In genomic region chr6:43274916-43275597, GRCh38 we compare ENCODE assay signal across 1 cellular context.
TF ChIP-seq lines count a peak whose summit lies in the region.

No MANE protein-coding gene starts in this region.

TF ChIP-seq in HepG2, 621 proteins besides CTCF, POLR2A, EP300 and RAD21 (continued from another document and continues in another):
- TF ChIP-seq, protein P1, sequence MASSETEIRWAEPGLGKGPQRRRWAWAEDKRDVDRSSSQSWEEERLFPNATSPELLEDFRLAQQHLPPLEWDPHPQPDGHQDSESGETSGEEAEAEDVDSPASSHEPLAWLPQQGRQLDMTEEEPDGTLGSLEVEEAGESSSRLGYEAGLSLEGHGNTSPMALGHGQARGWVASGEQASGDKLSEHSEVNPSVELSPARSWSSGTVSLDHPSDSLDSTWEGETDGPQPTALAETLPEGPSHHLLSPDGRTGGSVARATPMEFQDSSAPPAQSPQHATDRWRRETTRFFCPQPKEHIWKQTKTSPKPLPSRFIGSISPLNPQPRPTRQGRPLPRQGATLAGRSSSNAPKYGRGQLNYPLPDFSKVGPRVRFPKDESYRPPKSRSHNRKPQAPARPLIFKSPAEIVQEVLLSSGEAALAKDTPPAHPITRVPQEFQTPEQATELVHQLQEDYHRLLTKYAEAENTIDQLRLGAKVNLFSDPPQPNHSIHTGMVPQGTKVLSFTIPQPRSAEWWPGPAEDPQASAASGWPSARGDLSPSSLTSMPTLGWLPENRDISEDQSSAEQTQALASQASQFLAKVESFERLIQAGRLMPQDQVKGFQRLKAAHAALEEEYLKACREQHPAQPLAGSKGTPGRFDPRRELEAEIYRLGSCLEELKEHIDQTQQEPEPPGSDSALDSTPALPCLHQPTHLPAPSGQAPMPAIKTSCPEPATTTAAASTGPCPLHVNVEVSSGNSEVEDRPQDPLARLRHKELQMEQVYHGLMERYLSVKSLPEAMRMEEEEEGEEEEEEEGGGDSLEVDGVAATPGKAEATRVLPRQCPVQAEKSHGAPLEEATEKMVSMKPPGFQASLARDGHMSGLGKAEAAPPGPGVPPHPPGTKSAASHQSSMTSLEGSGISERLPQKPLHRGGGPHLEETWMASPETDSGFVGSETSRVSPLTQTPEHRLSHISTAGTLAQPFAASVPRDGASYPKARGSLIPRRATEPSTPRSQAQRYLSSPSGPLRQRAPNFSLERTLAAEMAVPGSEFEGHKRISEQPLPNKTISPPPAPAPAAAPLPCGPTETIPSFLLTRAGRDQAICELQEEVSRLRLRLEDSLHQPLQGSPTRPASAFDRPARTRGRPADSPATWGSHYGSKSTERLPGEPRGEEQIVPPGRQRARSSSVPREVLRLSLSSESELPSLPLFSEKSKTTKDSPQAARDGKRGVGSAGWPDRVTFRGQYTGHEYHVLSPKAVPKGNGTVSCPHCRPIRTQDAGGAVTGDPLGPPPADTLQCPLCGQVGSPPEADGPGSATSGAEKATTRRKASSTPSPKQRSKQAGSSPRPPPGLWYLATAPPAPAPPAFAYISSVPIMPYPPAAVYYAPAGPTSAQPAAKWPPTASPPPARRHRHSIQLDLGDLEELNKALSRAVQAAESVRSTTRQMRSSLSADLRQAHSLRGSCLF (CRISPR knock-in tag; IDR thresholded peaks at IDR 0.05; ENCODE audit: borderline replicate concordance) = no peak
- no peak for TF ChIP-seq JDP2 (CRISPR knock-in tag; IDR thresholded peaks at IDR 0.05; ENCODE audit: borderline replicate concordance)
- TF ChIP-seq ZNF160 (CRISPR knock-in tag; IDR thresholded peaks at IDR 0.05) = 0 out of 2 replicates have a peak, but pooled peaks have one; percentile 64
- TF ChIP-seq NR2F1 (CRISPR knock-in tag; IDR thresholded peaks at IDR 0.05) = 0 out of 4 replicates have a peak, but pooled peaks of 1 of the 2 experiments have one; percentile 17
- no peak for TF ChIP-seq ZNF562 (CRISPR knock-in tag; IDR thresholded peaks at IDR 0.05; ENCODE audit: borderline replicate concordance)
- peak; percentile 85; the same call in 1 of the 2 replicates for TF ChIP-seq HOXD1 (CRISPR knock-in tag; IDR thresholded peaks at IDR 0.05)
- peak; percentile 35; the same call in 1 of the 2 replicates for TF ChIP-seq SOX5 (CRISPR knock-in tag; IDR thresholded peaks at IDR 0.05; ENCODE audit: borderline replicate concordance)
- TF ChIP-seq, protein P2, sequence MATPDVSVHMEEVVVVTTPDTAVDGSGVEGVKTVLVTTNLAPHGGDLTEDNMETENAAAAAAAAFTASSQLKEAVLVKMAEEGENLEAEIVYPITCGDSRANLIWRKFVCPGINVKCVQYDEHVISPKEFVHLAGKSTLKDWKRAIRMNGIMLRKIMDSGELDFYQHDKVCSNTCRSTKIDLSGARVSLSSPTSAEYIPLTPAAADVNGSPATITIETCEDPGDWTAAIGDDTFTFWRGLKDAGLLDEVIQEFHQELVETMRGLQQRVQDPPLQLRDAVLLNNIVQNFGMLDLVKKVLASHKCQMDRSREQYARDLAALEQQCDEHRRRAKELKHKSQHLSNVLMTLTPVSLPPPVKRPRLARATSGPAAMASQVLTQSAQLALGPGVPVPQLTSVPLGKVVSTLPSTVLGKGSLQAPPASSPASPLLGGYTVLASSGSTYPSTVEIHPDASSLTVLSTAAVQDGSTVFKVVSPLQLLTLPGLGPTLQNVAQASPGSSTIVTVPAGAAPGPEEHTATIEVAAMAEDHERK (CRISPR knock-in tag; IDR thresholded peaks at IDR 0.05; ENCODE audit: low read depth) = no peak
- peak; percentile 53; the same call in 1 of the 2 replicates for TF ChIP-seq CHCHD3 (CRISPR knock-in tag; IDR thresholded peaks at IDR 0.05)
- TF ChIP-seq PPARG (CRISPR knock-in tag; conservative IDR thresholded peaks at IDR 0.05) = 0 out of 2 replicates have a peak, but pooled peaks have one; percentile 42
- TF ChIP-seq ZNF629 (CRISPR knock-in tag; conservative IDR thresholded peaks at IDR 0.05) = no peak; the same call in 1 of the 2 replicates
- TF ChIP-seq, protein P3, sequence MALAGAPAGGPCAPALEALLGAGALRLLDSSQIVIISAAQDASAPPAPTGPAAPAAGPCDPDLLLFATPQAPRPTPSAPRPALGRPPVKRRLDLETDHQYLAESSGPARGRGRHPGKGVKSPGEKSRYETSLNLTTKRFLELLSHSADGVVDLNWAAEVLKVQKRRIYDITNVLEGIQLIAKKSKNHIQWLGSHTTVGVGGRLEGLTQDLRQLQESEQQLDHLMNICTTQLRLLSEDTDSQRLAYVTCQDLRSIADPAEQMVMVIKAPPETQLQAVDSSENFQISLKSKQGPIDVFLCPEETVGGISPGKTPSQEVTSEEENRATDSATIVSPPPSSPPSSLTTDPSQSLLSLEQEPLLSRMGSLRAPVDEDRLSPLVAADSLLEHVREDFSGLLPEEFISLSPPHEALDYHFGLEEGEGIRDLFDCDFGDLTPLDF (CRISPR knock-in tag; IDR thresholded peaks at IDR 0.05) = no peak
- TF ChIP-seq XBP1 (CRISPR knock-in tag; IDR thresholded peaks at IDR 0.05) = no peak
- peak; percentile 59; the same call in 1 of the 2 replicates for TF ChIP-seq ZNF274 (CRISPR knock-in tag; IDR thresholded peaks at IDR 0.05)
- TF ChIP-seq, protein P4, sequence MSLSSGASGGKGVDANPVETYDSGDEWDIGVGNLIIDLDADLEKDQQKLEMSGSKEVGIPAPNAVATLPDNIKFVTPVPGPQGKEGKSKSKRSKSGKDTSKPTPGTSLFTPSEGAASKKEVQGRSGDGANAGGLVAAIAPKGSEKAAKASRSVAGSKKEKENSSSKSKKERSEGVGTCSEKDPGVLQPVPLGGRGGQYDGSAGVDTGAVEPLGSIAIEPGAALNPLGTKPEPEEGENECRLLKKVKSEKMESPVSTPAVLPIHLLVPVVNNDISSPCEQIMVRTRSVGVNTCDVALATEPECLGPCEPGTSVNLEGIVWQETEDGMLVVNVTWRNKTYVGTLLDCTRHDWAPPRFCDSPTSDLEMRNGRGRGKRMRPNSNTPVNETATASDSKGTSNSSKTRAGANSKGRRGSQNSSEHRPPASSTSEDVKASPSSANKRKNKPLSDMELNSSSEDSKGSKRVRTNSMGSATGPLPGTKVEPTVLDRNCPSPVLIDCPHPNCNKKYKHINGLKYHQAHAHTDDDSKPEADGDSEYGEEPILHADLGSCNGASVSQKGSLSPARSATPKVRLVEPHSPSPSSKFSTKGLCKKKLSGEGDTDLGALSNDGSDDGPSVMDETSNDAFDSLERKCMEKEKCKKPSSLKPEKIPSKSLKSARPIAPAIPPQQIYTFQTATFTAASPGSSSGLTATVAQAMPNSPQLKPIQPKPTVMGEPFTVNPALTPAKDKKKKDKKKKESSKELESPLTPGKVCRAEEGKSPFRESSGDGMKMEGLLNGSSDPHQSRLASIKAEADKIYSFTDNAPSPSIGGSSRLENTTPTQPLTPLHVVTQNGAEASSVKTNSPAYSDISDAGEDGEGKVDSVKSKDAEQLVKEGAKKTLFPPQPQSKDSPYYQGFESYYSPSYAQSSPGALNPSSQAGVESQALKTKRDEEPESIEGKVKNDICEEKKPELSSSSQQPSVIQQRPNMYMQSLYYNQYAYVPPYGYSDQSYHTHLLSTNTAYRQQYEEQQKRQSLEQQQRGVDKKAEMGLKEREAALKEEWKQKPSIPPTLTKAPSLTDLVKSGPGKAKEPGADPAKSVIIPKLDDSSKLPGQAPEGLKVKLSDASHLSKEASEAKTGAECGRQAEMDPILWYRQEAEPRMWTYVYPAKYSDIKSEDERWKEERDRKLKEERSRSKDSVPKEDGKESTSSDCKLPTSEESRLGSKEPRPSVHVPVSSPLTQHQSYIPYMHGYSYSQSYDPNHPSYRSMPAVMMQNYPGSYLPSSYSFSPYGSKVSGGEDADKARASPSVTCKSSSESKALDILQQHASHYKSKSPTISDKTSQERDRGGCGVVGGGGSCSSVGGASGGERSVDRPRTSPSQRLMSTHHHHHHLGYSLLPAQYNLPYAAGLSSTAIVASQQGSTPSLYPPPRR (CRISPR knock-in tag; IDR thresholded peaks at IDR 0.05; ENCODE audit: borderline replicate concordance) = peak; percentile 85
- no peak; the same call in 1 of the 2 replicates for TF ChIP-seq ZFP90 (CRISPR knock-in tag; IDR thresholded peaks at IDR 0.05; ENCODE audit: borderline replicate concordance)
- TF ChIP-seq CHD4 (IDR thresholded peaks at IDR 0.05; ENCODE audit: borderline replicate concordance, low read length) = no peak
- no peak for TF ChIP-seq U2AF1 (optimal IDR thresholded peaks at IDR 0.05; ENCODE audit: low read depth, low read length)
- TF ChIP-seq MAFG (CRISPR knock-in tag; IDR thresholded peaks at IDR 0.05) = no peak
- TF ChIP-seq POLR2G (IDR thresholded peaks at IDR 0.05; ENCODE audit: low read depth, low read length) = peak; percentile 78
- TF ChIP-seq MAFF (IDR thresholded peaks at IDR 0.05; ENCODE audit: low read depth, low read length) = no peak
- TF ChIP-seq ESRRA (CRISPR knock-in tag; IDR thresholded peaks at IDR 0.05; ENCODE audit: low read depth) = peak; percentile 77; the same call in 1 of the 2 replicates
- peak; percentile 14; the same call in 1 of the 2 replicates for TF ChIP-seq ZBTB8A (CRISPR knock-in tag; IDR thresholded peaks at IDR 0.05; ENCODE audit: borderline replicate concordance, low read depth)
- no peak for TF ChIP-seq MYNN (CRISPR knock-in tag; IDR thresholded peaks at IDR 0.05; ENCODE audit: low read depth)
- TF ChIP-seq MBD4 (IDR thresholded peaks at IDR 0.05; ENCODE audit: borderline replicate concordance, low read length) = no peak
- TF ChIP-seq SMARCC2 (IDR thresholded peaks at IDR 0.05) = no peak
- no peak for TF ChIP-seq MNT (IDR thresholded peaks at IDR 0.05)
- TF ChIP-seq ZBTB7B (CRISPR knock-in tag; IDR thresholded peaks at IDR 0.05) = peak; percentile 99
- 0 out of 2 replicates have a peak, but pooled peaks have one; percentile 81 for TF ChIP-seq CBX5 (CRISPR knock-in tag; IDR thresholded peaks at IDR 0.05; ENCODE audit: borderline replicate concordance)
- TF ChIP-seq ZHX2 (IDR thresholded peaks at IDR 0.05; ENCODE audit: low read depth) = no peak
- no peak for TF ChIP-seq ZHX2 (CRISPR knock-in tag; IDR thresholded peaks at IDR 0.05; ENCODE audit: borderline replicate concordance)
- peak; percentile 52 for TF ChIP-seq ARID5B (CRISPR knock-in tag; IDR thresholded peaks at IDR 0.05)
